ENCODE assay signal across 17 cellular contexts in the genomic region with DNA sequence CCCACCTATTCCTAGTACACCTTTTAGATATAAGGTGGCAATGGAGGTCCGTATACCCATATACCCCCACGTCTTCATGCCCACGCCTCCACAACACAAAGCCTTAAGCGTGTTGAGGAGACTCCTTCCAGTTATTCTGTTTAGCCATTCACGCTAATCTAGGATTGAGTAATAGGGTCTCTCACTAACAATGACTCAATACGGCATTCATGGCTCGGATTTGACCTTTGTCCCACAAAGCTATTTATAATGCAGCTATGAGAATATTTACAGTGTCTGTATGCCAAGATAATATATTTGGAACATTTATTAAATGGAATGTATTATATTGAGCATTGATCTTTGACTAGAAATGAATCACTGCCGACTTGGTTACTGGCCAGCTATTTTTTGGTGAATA.
DNase-seq lines count a peak whose midpoint lies in the region; TF ChIP-seq lines count a peak whose summit lies in the region.
"Had no signal": no experiment of that assay in that cellular context is flagged by ENCODE, and none has a peak within 500 bp of the region (broad histone marks: within the 10 kb centered on the region; RNA-seq: fewer than 3 reads in every experiment).

No MANE protein-coding gene starts in this region.

- H3K27me3 ChIP-seq in testis, result no peaks in the 10 kb centered on the region

- CTCF ChIA-PET in Calu3 (lab: Charles Lee), result interaction anchor here (0.7 kb wide), 2 partner anchors 15 to 24 kb away, joined by 3 read pairs; no protein-coding TSS in a partner anchor

- H3K27ac Mint-ChIP-seq in Calu3 (ENCODE audit: unreplicated experiment), result peak overlapping the region; percentile 13
- H3K27ac Mint-ChIP-seq: CD4-positive, alpha-beta T cell had no signal

- peak; percentile 29 for DNase-seq in Calu3
- DNase-seq in LoVo (ENCODE audit: low spot score), result peak; percentile 25
- DNase-seq in cardiac fibroblast (ENCODE audit: low read depth in 2 of 2), result peak; percentile 2 to 5
- peak; percentile 76 for DNase-seq in retinal pigment epithelial cell (ENCODE audit: low read depth)
- no peak for DNase-seq in testis
- no peak for DNase-seq in activated T-cell treated with anti-CD3 and anti-CD28 coated beads, Interleukin-2, amount 50 U/mL, for 48 hours
- no peak for DNase-seq in activated CD4-positive, CD25-positive, alpha-beta regulatory T cell (lab: John Stamatoyannopoulos, UW)
- DNase-seq: CD4-positive, alpha-beta T cell; DMS79 treated with DMSO at 0.1 percent for 48 hours; Kasumi-1; NCI-H1048; NCI-H146; NCI-H2107; NCI-H226; NCI-H526 treated with DMSO at 0.1 percent for 48 hours; OCI-M1 had no signal

- no peaks in the 10 kb centered on the region for H3K9me3 Mint-ChIP-seq in Calu3 (ENCODE audit: low read depth, unreplicated experiment)
- H3K9me3 Mint-ChIP-seq: CD4-positive, alpha-beta T cell had no signal

- H3K4me1 Mint-ChIP-seq in Calu3 (ENCODE audit: low read depth, unreplicated experiment), result peaks cover 12% of the 10 kb centered on the region

- H3K9me3 ChIP-seq in testis, result no peaks in the 10 kb centered on the region

- BruUV-seq in Calu3 (replicated peaks; lab: Mats Ljungman, UMichigan), result no TSS peak

- no peaks in the 10 kb centered on the region for H3K36me3 ChIP-seq in testis (ENCODE audit: low read depth, missing control alignments)

- H3K27me3 Mint-ChIP-seq in Calu3 (ENCODE audit: unreplicated experiment), result no peaks in the 10 kb centered on the region
- H3K27me3 Mint-ChIP-seq: CD4-positive, alpha-beta T cell had no signal

- no peak for TF ChIP-seq POLR2A in testis (IDR thresholded peaks at IDR 0.05)

- no peaks in the 10 kb centered on the region for H3K36me3 Mint-ChIP-seq in Calu3 (ENCODE audit: insufficient read depth, unreplicated experiment)

- no peak overlapping the region for H3K27ac ChIP-seq in testis
- H3K27ac ChIP-seq: SK-N-MC had no signal

- intact Hi-C loops in Calu3 (cut with micrococcal nuclease; ENCODE audit: unreplicated experiment) (loop anchor here (5.0 kb wide), 1 partner anchor 503 kb away; no protein-coding TSS in a partner anchor), testis (cut with DNase I; ENCODE audit: low total_unique reads) (no loop called here)

- TF ChIP-seq CTCF in Calu3 (IDR thresholded peaks at IDR 0.05; ENCODE audit: unreplicated experiment) (no peak), cardiac fibroblast (IDR thresholded peaks at IDR 0.05; ENCODE audit: low read depth, low read length) (no peak), retinal pigment epithelial cell (conservative IDR thresholded peaks at IDR 0.05; ENCODE audit: low read depth, low read length) (no peak), testis (IDR thresholded peaks at IDR 0.05) (no peak)

- H3K4me3 Mint-ChIP-seq in Calu3 (ENCODE audit: low read depth, unreplicated experiment), result peak overlapping the region; percentile 2
- H3K4me3 Mint-ChIP-seq: CD4-positive, alpha-beta T cell had no signal

- 90 to 92% methylated on average over 8 of the region's 8 CpGs for WGBS in testis, 2 donors

- no peaks in the 10 kb centered on the region for H3K4me1 ChIP-seq in testis

- H3K4me3 ChIP-seq in cardiac fibroblast (replicated peaks in 1 of 2; ENCODE audit: low read depth in 2 of 2, low read length in 2 of 2) (no peak overlapping the region), retinal pigment epithelial cell (ENCODE audit: low read length) (no peak overlapping the region), testis (no peak overlapping the region)
- H3K4me3 ChIP-seq: SK-N-MC had no signal

Comparison
In these comparisons a context has a peak if more than half of its experiments do, and no peak if none do; other contexts are left out.
1. DNase-seq: peak in Calu3 (single experiment), LoVo (single experiment), cardiac fibroblast (2 of 2) and retinal pigment epithelial cell (single experiment); none in testis (single experiment), activated T-cell treated with anti-CD3 and anti-CD28 coated beads, Interleukin-2, amount 50 U/mL, for 48 hours (0 of 2) and activated CD4-positive, CD25-positive, alpha-beta regulatory T cell (0 of 4).